In genomic region chr5:150063638-150064037, GRCh38 we compare ENCODE assay signal across 22 cellular contexts. TPM values are rescaled to one million over a fixed set of nuclear protein-coding genes. Genes with fewer than 3 reads are reported as not detected.
"Had no signal": no experiment of that assay in that cellular context is flagged by ENCODE, and none has a peak within 500 bp of the region (broad histone marks: within the 10 kb centered on the region; RNA-seq: fewer than 3 reads in every experiment).

No MANE protein-coding gene starts in this region.

- H3K4me1 Mint-ChIP-seq: neural crest cell had no signal

- H3K27me3 Mint-ChIP-seq: stimulated activated naive CD8-positive, alpha-beta T cell treated with anti-CD3 and anti-CD28 coated beads, Interleukin-15, Interleukin-2, amounts not matched to agents 100 ng/mL and 50 ng/mL, for 24 hours had no signal

- H3K27me3 ChIP-seq: pancreas, tibial artery, upper lobe of left lung, vagina had no signal

- H3K4me3 Mint-ChIP-seq: natural killer cell; neural crest cell; stimulated activated memory B cell treated with anti-CD40 and anti-IgM and Interleukin-4, amounts not matched to agents 10 μg/mL and 1 μg/mL and 100 μg/mL, for 72 hours; stimulated activated naive CD8-positive, alpha-beta T cell treated with anti-CD3 and anti-CD28 coated beads, Interleukin-15, Interleukin-2, amounts not matched to agents 100 ng/mL and 50 ng/mL, for 24 hours had no signal

- DNase-seq: dermis blood vessel endothelial cell; effector CD8-positive, alpha-beta T cell; foreskin melanocyte; head of caudate nucleus; hippocampal formation; mammary epithelial cell; mucosa of descending colon; natural killer cell; occipital lobe; right cardiac atrium; stimulated activated CD4-positive, alpha-beta T cell treated with anti-CD3 and anti-CD28 coated beads, Interleukin-15, amount 100 ng/mL, for 24 hours; stimulated activated CD4-positive, alpha-beta T cell treated with anti-CD3 and anti-CD28 coated beads, Interleukin-1b, Interleukin-23, amount 100 ng/mL, for 48 hours; stimulated activated CD4-positive, alpha-beta T cell treated with anti-CD3 and anti-CD28 coated beads, Interleukin-4, amount 100 ng/mL, for 24 hours; tibial artery; upper lobe of left lung had no signal

- H3K4me1 ChIP-seq: pancreas, vagina had no signal

- ATAC-seq: mucosa of descending colon; natural killer cell; pancreas; right cardiac atrium; stimulated activated memory B cell treated with anti-CD40 and anti-IgM and Interleukin-4, amounts not matched to agents 10 μg/mL and 1 μg/mL and 100 μg/mL, for 72 hours had no signal

- H3K36me3 Mint-ChIP-seq: natural killer cell; stimulated activated memory B cell treated with anti-CD40 and anti-IgM and Interleukin-4, amounts not matched to agents 10 μg/mL and 1 μg/mL and 100 μg/mL, for 72 hours had no signal

- H3K27ac Mint-ChIP-seq: natural killer cell; progenitor cell of endocrine pancreas; stimulated activated memory B cell treated with anti-CD40 and anti-IgM and Interleukin-4, amounts not matched to agents 10 μg/mL and 1 μg/mL and 100 μg/mL, for 72 hours; stimulated activated naive CD8-positive, alpha-beta T cell treated with anti-CD3 and anti-CD28 coated beads, Interleukin-15, Interleukin-2, amounts not matched to agents 100 ng/mL and 50 ng/mL, for 24 hours had no signal

- H3K27ac ChIP-seq: pancreas, vagina had no signal

- H3K36me3 ChIP-seq: pancreas, tibial artery, vagina had no signal

- H3K4me3 ChIP-seq: mucosa of descending colon, pancreas, tibial artery, upper lobe of left lung, vagina had no signal

- H3K9me3 ChIP-seq: mucosa of descending colon, pancreas, tibial artery, upper lobe of left lung, vagina had no signal

- H3K9me3 Mint-ChIP-seq: natural killer cell; neural crest cell; stimulated activated memory B cell treated with anti-CD40 and anti-IgM and Interleukin-4, amounts not matched to agents 10 μg/mL and 1 μg/mL and 100 μg/mL, for 72 hours; stimulated activated naive CD8-positive, alpha-beta T cell treated with anti-CD3 and anti-CD28 coated beads, Interleukin-15, Interleukin-2, amounts not matched to agents 100 ng/mL and 50 ng/mL, for 24 hours had no signal

RNA-seq across cellular contexts. Expression of gene CSF1R, which starts 22.7 kb away (rescaled TPM):
- total RNA-seq: dermis blood vessel endothelial cell, myocyte, neural crest cell, progenitor cell of endocrine pancreas had no signal
